Comparison of ENCODE assay signal across 9 cellular contexts in the genomic region with DNA sequence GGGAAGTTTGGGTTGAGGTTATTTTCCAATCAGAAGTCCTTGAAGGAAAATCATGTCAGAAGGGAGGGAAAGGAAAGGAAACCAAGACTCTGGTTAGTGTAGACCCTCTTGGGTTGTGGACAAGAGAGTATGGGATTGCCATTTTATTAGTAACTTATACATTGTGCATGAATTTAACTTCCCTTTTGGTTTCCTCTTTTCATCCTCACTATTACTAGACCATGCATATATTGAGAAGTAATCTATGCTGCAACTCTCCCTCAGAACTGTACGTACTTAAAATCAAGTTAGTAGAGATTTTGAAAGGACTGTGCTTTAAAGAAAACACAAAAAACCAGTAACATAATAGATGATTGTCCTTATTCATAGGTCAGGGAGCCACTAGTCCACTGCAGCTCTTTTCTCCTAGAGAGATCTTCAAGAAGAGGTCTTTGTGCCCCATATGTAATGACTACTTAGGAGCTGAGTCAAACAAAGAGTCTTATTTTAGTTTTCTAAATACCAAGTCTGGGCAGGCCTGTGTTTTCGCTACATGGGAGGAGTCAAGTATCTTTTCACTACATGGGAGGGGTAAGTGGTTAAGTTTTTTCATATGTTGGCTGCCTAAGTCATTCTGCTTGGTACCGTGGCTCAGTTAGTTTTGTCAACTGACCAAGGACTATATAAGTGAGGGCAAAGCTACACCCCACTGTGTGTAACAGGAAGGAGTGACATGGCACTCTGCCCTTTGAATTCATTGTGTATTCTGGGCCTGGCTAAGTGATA. TPM values are rescaled to one million over a fixed set of nuclear protein-coding genes. Genes with fewer than 3 reads are reported as not detected.
A peak's percentile ranks its signal among the peaks of the same experiment; 100 is the strongest.
DNase-seq lines count a peak whose midpoint lies in the region; ATAC-seq and TF ChIP-seq lines count a peak whose summit lies in the region.
"Had no signal": no experiment of that assay in that cellular context is flagged by ENCODE, and none has a peak within 500 bp of the region (broad histone marks: within the 10 kb centered on the region; RNA-seq: fewer than 3 reads in every experiment).

No MANE protein-coding gene starts in this region.

- peak; percentile 89 for ATAC-seq in activated naive CD8-positive, alpha-beta T cell treated with anti-CD3 and anti-CD28 coated beads, Interleukin-2, amount 50 U/mL, for 24 hours
- ATAC-seq in HG03064 (IDR thresholded peaks at IDR 0.05; ENCODE audit: low read depth, unreplicated experiment) (peak; percentile 89), activated B cell treated with CpG ODN at 0.5 μM for 24 hours (ENCODE audit: low read depth) (peak; percentile 81)

- H3K27me3 Mint-ChIP-seq in activated naive CD8-positive, alpha-beta T cell treated with anti-CD3 and anti-CD28 coated beads, Interleukin-2, amount 50 U/mL, for 24 hours, result no peaks in the 10 kb centered on the region
- no peaks in the 10 kb centered on the region for H3K27me3 Mint-ChIP-seq in activated naive CD8-positive, alpha-beta T cell treated with anti-CD3 and anti-CD28 coated beads for 36 hours
- no peaks in the 10 kb centered on the region for H3K27me3 Mint-ChIP-seq in activated B cell treated with CpG ODN at 0.5 μM for 24 hours

- H3K9me3 ChIP-seq in suprapubic skin (no peaks in the 10 kb centered on the region), stomach (no peaks in the 10 kb centered on the region)
- H3K9me3 ChIP-seq: thoracic aorta had no signal

- TF ChIP-seq EP300 in suprapubic skin (IDR thresholded peaks at IDR 0.05) (no peak), stomach (IDR thresholded peaks at IDR 0.05) (no peak)

- H3K27me3 ChIP-seq in suprapubic skin (no peaks in the 10 kb centered on the region), stomach (no peaks in the 10 kb centered on the region)

- WGBS in suprapubic skin, result 27% methylated on average over 3 of the region's 3 CpGs
- 45 to 72% (median 56%) methylated on average over 3 of the region's 3 CpGs for WGBS in stomach, 5 donors

- TF ChIP-seq POLR2A in suprapubic skin (IDR thresholded peaks at IDR 0.05), result no peak
- no peak for TF ChIP-seq POLR2A in stomach (IDR thresholded peaks at IDR 0.05)

- H3K4me3 ChIP-seq in suprapubic skin (no peak overlapping the region), stomach (no peak overlapping the region)
- H3K4me3 ChIP-seq: thoracic aorta had no signal

- no peak overlapping the region for H3K27ac Mint-ChIP-seq in activated naive CD8-positive, alpha-beta T cell treated with anti-CD3 and anti-CD28 coated beads, Interleukin-2, amount 50 U/mL, for 24 hours
- no peak overlapping the region for H3K27ac Mint-ChIP-seq in activated naive CD8-positive, alpha-beta T cell treated with anti-CD3 and anti-CD28 coated beads for 36 hours
- H3K27ac Mint-ChIP-seq in activated B cell treated with CpG ODN at 0.5 μM for 24 hours, result peak overlapping the region; percentile 99

- H3K36me3 ChIP-seq in suprapubic skin (no peaks in the 10 kb centered on the region), stomach (no peaks in the 10 kb centered on the region)
- H3K36me3 ChIP-seq: thoracic aorta had no signal

- peak overlapping the region; percentile 0 for H3K27ac ChIP-seq in suprapubic skin
- H3K27ac ChIP-seq in stomach, result peak overlapping the region in 1 of 5 donors; percentile 2

- H3K4me1 ChIP-seq in suprapubic skin (peaks cover 12% of the 10 kb centered on the region), stomach (peaks cover 0 to 12% (median 0%) of the 10 kb centered on the region in 4 donors)

- DNase-seq in activated naive CD8-positive, alpha-beta T cell treated with anti-CD3 and anti-CD28 coated beads, Interleukin-2, amount 50 U/mL, for 24 hours, result no peak
- DNase-seq in activated naive CD8-positive, alpha-beta T cell treated with anti-CD3 and anti-CD28 coated beads for 36 hours, result no peak
- DNase-seq in activated B cell treated with CpG ODN at 0.5 μM for 24 hours (no peak), suprapubic skin (ENCODE audit: low spot score in 2 of 2) (no peak), AG08396 (ENCODE audit: low spot score) (no peak), cerebellar nuclear complex (lab: John Stamatoyannopoulos, UW) (no peak), stomach (no peak)

- intact Hi-C loops in activated B cell treated with CpG ODN at 0.5 μM for 24 hours (cut with micrococcal nuclease) (loop anchor here (1.0 to 2.0 kb wide), 5 partner anchors 10 to 57 kb away; a partner anchor contains a TSS), stomach (cut with DNase I; ENCODE audit: low total_unique reads) (no loop called here)

- CTCF ChIA-PET in activated B cell treated with CpG ODN at 0.5 μM for 24 hours (lab: Charles Lee), result interaction anchor here (0.7 to 2.5 kb wide), 2 partner anchors 21 to 25 kb away, joined by 3 to 17 read pairs; a partner anchor contains a TSS

- peaks cover 23% of the 10 kb centered on the region for H3K4me1 Mint-ChIP-seq in activated naive CD8-positive, alpha-beta T cell treated with anti-CD3 and anti-CD28 coated beads, Interleukin-2, amount 50 U/mL, for 24 hours
- peaks cover 14% of the 10 kb centered on the region for H3K4me1 Mint-ChIP-seq in activated naive CD8-positive, alpha-beta T cell treated with anti-CD3 and anti-CD28 coated beads for 36 hours
- H3K4me1 Mint-ChIP-seq in activated B cell treated with CpG ODN at 0.5 μM for 24 hours, result peaks cover 39% of the 10 kb centered on the region

- H3K36me3 Mint-ChIP-seq in activated naive CD8-positive, alpha-beta T cell treated with anti-CD3 and anti-CD28 coated beads, Interleukin-2, amount 50 U/mL, for 24 hours (ENCODE audit: low read depth), result peaks cover 2% of the 10 kb centered on the region
- no peaks in the 10 kb centered on the region for H3K36me3 Mint-ChIP-seq in activated naive CD8-positive, alpha-beta T cell treated with anti-CD3 and anti-CD28 coated beads for 36 hours
- H3K36me3 Mint-ChIP-seq in activated B cell treated with CpG ODN at 0.5 μM for 24 hours (ENCODE audit: low read depth), result no peaks in the 10 kb centered on the region

- H3K9me3 Mint-ChIP-seq in activated naive CD8-positive, alpha-beta T cell treated with anti-CD3 and anti-CD28 coated beads, Interleukin-2, amount 50 U/mL, for 24 hours, result no peaks in the 10 kb centered on the region
- peaks cover 5% of the 10 kb centered on the region for H3K9me3 Mint-ChIP-seq in activated naive CD8-positive, alpha-beta T cell treated with anti-CD3 and anti-CD28 coated beads for 36 hours
- no peaks in the 10 kb centered on the region for H3K9me3 Mint-ChIP-seq in activated B cell treated with CpG ODN at 0.5 μM for 24 hours

- no peak for TF ChIP-seq CTCF in activated B cell treated with CpG ODN at 0.5 μM for 24 hours (IDR thresholded peaks at IDR 0.05)
- no peak for TF ChIP-seq CTCF in suprapubic skin (IDR thresholded peaks at IDR 0.05)
- no peak for TF ChIP-seq CTCF in stomach (IDR thresholded peaks at IDR 0.05)

- H3K4me3 Mint-ChIP-seq in activated naive CD8-positive, alpha-beta T cell treated with anti-CD3 and anti-CD28 coated beads, Interleukin-2, amount 50 U/mL, for 24 hours, result no peak overlapping the region
- no peak overlapping the region for H3K4me3 Mint-ChIP-seq in activated naive CD8-positive, alpha-beta T cell treated with anti-CD3 and anti-CD28 coated beads for 36 hours
- peak overlapping the region; percentile 70 for H3K4me3 Mint-ChIP-seq in activated B cell treated with CpG ODN at 0.5 μM for 24 hours

- POLR2A ChIA-PET in activated B cell treated with CpG ODN at 0.5 μM for 24 hours (lab: Charles Lee), result interaction anchor here (0.5 to 4.0 kb wide), 10 partner anchors 18 to 1288 kb away, joined by 3 to 67 read pairs (median 4); a partner anchor contains a TSS

RNA-seq across cellular contexts. Expression of a gene that starts 25.2 kb away (rescaled TPM):
- 10 to 100 TPM; 23.4 to 25.0 TPM for total RNA-seq in activated naive CD8-positive, alpha-beta T cell treated with anti-CD3 and anti-CD28 coated beads for 36 hours
- total RNA-seq in activated B cell treated with CpG ODN at 0.5 μM for 24 hours (21.3 and 22.5 TPM in 2 replicates), suprapubic skin (10 to 100 TPM; 11.2 to 40.0 (median 17.7) TPM), stomach (10 to 100 TPM; 11.4 to 49.8 (median 17.5) TPM)
- polyA plus RNA-seq in stomach, result 1 to 10 TPM; 1.9 to 2.9 (median 2.1) TPM
